Comparison of ENCODE assay signal across 8 cellular contexts in genomic region chr11:118194835-118195627, GRCh38. TPM values are rescaled to one million over a fixed set of nuclear protein-coding genes. Genes with fewer than 3 reads are reported as not detected.
A peak's percentile ranks its signal among the peaks of the same experiment; 100 is the strongest.
DNase-seq lines count a peak whose midpoint lies in the region; ATAC-seq, FAIRE-seq and TF ChIP-seq lines count a peak whose summit lies in the region.
"Had no signal": no experiment of that assay in that cellular context is flagged by ENCODE, and none has a peak within 500 bp of the region (broad histone marks: within the 10 kb centered on the region; RNA-seq: fewer than 3 reads in every experiment).

No MANE protein-coding gene starts in this region.

- H3K9ac ChIP-seq in keratinocyte (ENCODE audit: control insufficient read depth, extremely low read depth, insufficient read depth, low read length): peak overlapping the region; percentile 35
- H3K9ac ChIP-seq: parathyroid adenoma had no signal

- H3K4me3 ChIP-seq in astrocyte of the spinal cord (ENCODE audit: low read depth, low read length) (no peak overlapping the region), keratinocyte (ENCODE audit: control insufficient read depth in 2 of 3, extremely low read depth in 1 of 3, insufficient read depth in 2 of 3, low read depth in 1 of 3, low read length in 3 of 3) (no peak overlapping the region), suprapubic skin (no peak overlapping the region)

- no peak for ATAC-seq in HG03342 (IDR thresholded peaks at IDR 0.05; ENCODE audit: unreplicated experiment)

- no peaks in the 10 kb centered on the region for H3K9me1 ChIP-seq in keratinocyte (ENCODE audit: control insufficient read depth, extremely low read depth, insufficient read depth, low read length)

- H3K4me1 ChIP-seq in keratinocyte (ENCODE audit: control insufficient read depth, extremely low read depth, insufficient read depth, low read length): peaks cover 21% of the 10 kb centered on the region
- peaks cover 35% of the 10 kb centered on the region for H3K4me1 ChIP-seq in suprapubic skin
- H3K4me1 ChIP-seq: parathyroid adenoma had no signal

- H3K9me3 ChIP-seq in keratinocyte (ENCODE audit: control insufficient read depth, low read depth, low read length): no peaks in the 10 kb centered on the region
- H3K9me3 ChIP-seq in suprapubic skin: no peaks in the 10 kb centered on the region

- H3K27me3 ChIP-seq in keratinocyte (ENCODE audit: control insufficient read depth, extremely low read depth, insufficient read depth, low read length): no peaks in the 10 kb centered on the region
- no peaks in the 10 kb centered on the region for H3K27me3 ChIP-seq in suprapubic skin

- no peaks in the 10 kb centered on the region for H4K20me1 ChIP-seq in keratinocyte (ENCODE audit: control insufficient read depth, extremely low read depth, insufficient read depth, low read length)

- TF ChIP-seq CTCF in astrocyte of the spinal cord (IDR thresholded peaks at IDR 0.05; ENCODE audit: low read depth, low read length): no peak
- TF ChIP-seq CTCF in keratinocyte (optimal IDR thresholded peaks at IDR 0.05 in 1 of 3, IDR thresholded peaks at IDR 0.05 in 1 of 3, conservative IDR thresholded peaks at IDR 0.05 in 1 of 3; ENCODE audit: extremely low read depth in 1 of 3, insufficient read depth in 2 of 3, low read length in 3 of 3): no peak
- no peak for TF ChIP-seq CTCF in suprapubic skin (IDR thresholded peaks at IDR 0.05)
- no peak for TF ChIP-seq CTCF in glutamatergic neuron (IDR thresholded peaks at IDR 0.05; ENCODE audit: partially characterized antibody, unreplicated experiment)

- H3K27ac ChIP-seq in keratinocyte (ENCODE audit: control insufficient read depth, insufficient read depth, low read length) (peak overlapping the region; percentile 33), suprapubic skin (peak overlapping the region; percentile 51)
- H3K27ac ChIP-seq: parathyroid adenoma had no signal

- peaks cover 4% of the 10 kb centered on the region for H3K9me3 Mint-ChIP-seq in glutamatergic neuron (ENCODE audit: unreplicated experiment)

- no peak overlapping the region for H3K27ac Mint-ChIP-seq in glutamatergic neuron (ENCODE audit: unreplicated experiment)

- dilution Hi-C loops in keratinocyte (cut with MboI; ENCODE audit: extremely low pct_ligation_motif_present, low sequenced_read_pairs): no loop called here

- in situ Hi-C loops in astrocyte of the spinal cord (cut with HindIII; ENCODE audit: low sequenced_read_pairs): no loop called here

- H3K4me2 ChIP-seq in keratinocyte (ENCODE audit: control insufficient read depth, extremely low read depth, insufficient read depth, low read depth, low read length): peak overlapping the region; percentile 50

- H2AFZ ChIP-seq in keratinocyte (ENCODE audit: control insufficient read depth, low read length): no peak overlapping the region
- H2AFZ ChIP-seq: parathyroid adenoma had no signal

- no peak for TF ChIP-seq POLR2A in suprapubic skin (IDR thresholded peaks at IDR 0.05)

- DNase-seq in M059J (ENCODE audit: low read depth) (peak; percentile 84), astrocyte of the spinal cord (ENCODE audit: low read depth, low spot score) (peak; percentile 17), keratinocyte (ENCODE audit: low read depth, low spot score) (peak; percentile 78), suprapubic skin (ENCODE audit: low spot score in 2 of 2) (peak; percentile 87 to 88), glutamatergic neuron (no peak), 8988T (no peak)

- no peak overlapping the region for H3K4me3 Mint-ChIP-seq in glutamatergic neuron (ENCODE audit: unreplicated experiment)

- TF ChIP-seq EP300 in suprapubic skin (IDR thresholded peaks at IDR 0.05): no peak

- no peaks in the 10 kb centered on the region for H3K79me2 ChIP-seq in keratinocyte (ENCODE audit: control insufficient read depth, insufficient read depth, low read length)
- H3K79me2 ChIP-seq: parathyroid adenoma had no signal

- FAIRE-seq in keratinocyte (lab: Jason Lieb, UNC): peak; percentile 91

- peaks cover 14% of the 10 kb centered on the region for H3K36me3 Mint-ChIP-seq in glutamatergic neuron (ENCODE audit: unreplicated experiment)

- H3K4me1 Mint-ChIP-seq in glutamatergic neuron (ENCODE audit: low read depth, unreplicated experiment): no peaks in the 10 kb centered on the region

- H3K36me3 ChIP-seq in keratinocyte (ENCODE audit: control insufficient read depth in 2 of 2, extremely low read depth in 1 of 2, insufficient read depth in 2 of 2, low read length in 2 of 2) (no peaks in the 10 kb centered on the region), suprapubic skin (no peaks in the 10 kb centered on the region)

- WGBS in suprapubic skin: 33% methylated on average over 10 of the region's 10 CpGs

- H3K27me3 Mint-ChIP-seq in glutamatergic neuron (ENCODE audit: unreplicated experiment): peaks cover 3% of the 10 kb centered on the region

RNA-seq across cellular contexts. Expression of gene SCN2B, which starts 18.6 kb away (rescaled TPM):
- 0.05 and 0.32 TPM in 2 replicates for total RNA-seq in M059J (2014; rRNA removed; shearing (Covaris generic))
- polyA plus RNA-seq in keratinocyte: 0.48 to 0.59 TPM (median 0.56 TPM) in 3 replicates
- not detected for polyA plus RNA-seq in keratinocyte (2011; ENCODE audit: low read depth)
- polyA plus RNA-seq in keratinocyte (2011; cell fraction: cytosol; rRNA removed): 0.18 and 0.22 TPM in 2 replicates
- 0.89 and 1.1 TPM in 2 replicates for polyA plus RNA-seq in keratinocyte (2011; cell fraction: nucleus; rRNA removed)
- 0.27 and 0.46 TPM in 2 replicates for polyA plus RNA-seq in keratinocyte (2012; ENCODE audit: low replicate concordance)
- 0.66 to 1.3 TPM (median 0.89 TPM) in 3 replicates for polyA minus RNA-seq in keratinocyte
- not detected for polyA minus RNA-seq in keratinocyte (2011; cell fraction: cytosol; rRNA and poly(A)+ RNA removed)
- polyA minus RNA-seq in keratinocyte (2011; cell fraction: nucleus; rRNA and poly(A)+ RNA removed): 0.95 and 1.8 TPM in 2 replicates
- total RNA-seq in suprapubic skin (under 1 TPM in 2 of 4 donors, not detected in 2; 0.08 to 0.21 TPM), glutamatergic neuron (ENCODE audit: unreplicated experiment) (0.39 TPM)

RNA-seq across cellular contexts. Expression of gene JAML, which starts 29.8 kb away (rescaled TPM):
- total RNA-seq in M059J (2014; rRNA removed; shearing (Covaris generic)): not detected in 2 replicates
- 0.01 TPM in 1 of 3 replicates, not detected in the others for polyA plus RNA-seq in keratinocyte
- 0.35 TPM for polyA plus RNA-seq in keratinocyte (2011; ENCODE audit: low read depth)
- polyA plus RNA-seq in keratinocyte (2011; cell fraction: cytosol; rRNA removed): not detected in 2 replicates
- 0.13 TPM in 1 of 2 replicates, not detected in the other for polyA plus RNA-seq in keratinocyte (2011; cell fraction: nucleus; rRNA removed)
- 0.16 TPM in 1 of 2 replicates, not detected in the other for polyA plus RNA-seq in keratinocyte (2012; ENCODE audit: low replicate concordance)
- not detected in 3 replicates for polyA minus RNA-seq in keratinocyte
- not detected for polyA minus RNA-seq in keratinocyte (2011; cell fraction: cytosol; rRNA and poly(A)+ RNA removed)
- not detected in 2 replicates for polyA minus RNA-seq in keratinocyte (2011; cell fraction: nucleus; rRNA and poly(A)+ RNA removed)
- total RNA-seq in suprapubic skin (1 to 10 TPM in 3 of 4 donors, not detected in 1; 1.1 to 4.9 (median 2.1) TPM), glutamatergic neuron (ENCODE audit: unreplicated experiment) (not detected)

RNA-seq across cellular contexts. Expression of gene SCN4B, which starts 42.4 kb away (rescaled TPM):
- 17.2 and 26.1 TPM in 2 replicates for total RNA-seq in M059J (2014; rRNA removed; shearing (Covaris generic))
- 6.3 to 10.8 TPM (median 7.7 TPM) in 3 replicates for polyA plus RNA-seq in keratinocyte
- 3.9 TPM for polyA plus RNA-seq in keratinocyte (2011; ENCODE audit: low read depth)
- polyA plus RNA-seq in keratinocyte (2011; cell fraction: cytosol; rRNA removed): 4.1 and 4.9 TPM in 2 replicates
- 14.6 and 22.7 TPM in 2 replicates for polyA plus RNA-seq in keratinocyte (2011; cell fraction: nucleus; rRNA removed)
- polyA plus RNA-seq in keratinocyte (2012; ENCODE audit: low replicate concordance): 5.3 and 15.1 TPM in 2 replicates
- 7.0 to 9.4 TPM (median 7.7 TPM) in 3 replicates for polyA minus RNA-seq in keratinocyte
- 7.7 TPM for polyA minus RNA-seq in keratinocyte (2011; cell fraction: cytosol; rRNA and poly(A)+ RNA removed)
- polyA minus RNA-seq in keratinocyte (2011; cell fraction: nucleus; rRNA and poly(A)+ RNA removed): 7.9 and 15.6 TPM in 2 replicates
- total RNA-seq in suprapubic skin (1 to 10 TPM; 1.5 to 1.8 (median 1.5) TPM), glutamatergic neuron (ENCODE audit: unreplicated experiment) (2.9 TPM)

RNA-seq across cellular contexts. Expression of gene MPZL3, which starts 57.1 kb away (rescaled TPM):
- total RNA-seq in M059J (2014; rRNA removed; shearing (Covaris generic)): 5.7 and 8.7 TPM in 2 replicates
- 6.3 to 7.9 TPM (median 6.5 TPM) in 3 replicates for polyA plus RNA-seq in keratinocyte
- 24.1 TPM for polyA plus RNA-seq in keratinocyte (2011; ENCODE audit: low read depth)
- 3.1 and 6.0 TPM in 2 replicates for polyA plus RNA-seq in keratinocyte (2011; cell fraction: cytosol; rRNA removed)
- 9.7 and 13.9 TPM in 2 replicates for polyA plus RNA-seq in keratinocyte (2011; cell fraction: nucleus; rRNA removed)
- 6.6 and 40.8 TPM in 2 replicates for polyA plus RNA-seq in keratinocyte (2012; ENCODE audit: low replicate concordance)
- 7.3 to 24.1 TPM (median 20.5 TPM) in 3 replicates for polyA minus RNA-seq in keratinocyte
- polyA minus RNA-seq in keratinocyte (2011; cell fraction: cytosol; rRNA and poly(A)+ RNA removed): 5.9 TPM
- 16.0 and 23.6 TPM in 2 replicates for polyA minus RNA-seq in keratinocyte (2011; cell fraction: nucleus; rRNA and poly(A)+ RNA removed)
- 10 to 100 TPM; 23.9 to 87.2 (median 56.1) TPM for total RNA-seq in suprapubic skin
- total RNA-seq in glutamatergic neuron (ENCODE audit: unreplicated experiment): 0.54 TPM

Comparison
In these comparisons a context has a peak if more than half of its experiments do, and no peak if none do; other contexts are left out.
1. DNase-seq: peak in M059J (single experiment), astrocyte of the spinal cord (single experiment), keratinocyte (single experiment) and suprapubic skin (2 of 2); none in glutamatergic neuron (single experiment) and 8988T (single experiment).